Comparison of ENCODE assay signal across 10 cellular contexts in genomic region chr17:42423766-42424165, GRCh38. TPM values are rescaled to one million over a fixed set of nuclear protein-coding genes. Genes with fewer than 3 reads are reported as not detected.
DNase-seq lines count a peak whose midpoint lies in the region; ATAC-seq and TF ChIP-seq lines count a peak whose summit lies in the region.
"Had no signal": no experiment of that assay in that cellular context is flagged by ENCODE, and none has a peak within 500 bp of the region (broad histone marks: within the 10 kb centered on the region; RNA-seq: fewer than 3 reads in every experiment).

No MANE protein-coding gene starts in this region.

- peaks cover 35% of the 10 kb centered on the region for H3K27me3 ChIP-seq in HUES6 (ENCODE audit: control insufficient read depth, insufficient read depth, low read length)
- no peaks in the 10 kb centered on the region for H3K27me3 ChIP-seq in mammary epithelial cell (ENCODE audit: insufficient read depth, low read length)
- peaks cover 19% of the 10 kb centered on the region for H3K27me3 ChIP-seq in lower lobe of right lung (ENCODE audit: low read depth)
- H3K27me3 ChIP-seq in subcutaneous abdominal adipose tissue (ENCODE audit: control insufficient read depth in 5 of 5, insufficient read depth in 4 of 5, low read length in 5 of 5): peaks cover 0 to 5% (median 0%) of the 10 kb centered on the region in 5 donors

- TF ChIP-seq CTCF in mammary epithelial cell (conservative IDR thresholded peaks at IDR 0.05 in 1 of 2, IDR thresholded peaks at IDR 0.05 in 1 of 2; ENCODE audit: extremely low read depth in 1 of 2, insufficient read depth in 1 of 2, low read depth in 1 of 2, low read length in 2 of 2): no peak
- TF ChIP-seq CTCF in lower lobe of right lung (IDR thresholded peaks at IDR 0.05): no peak

- intact Hi-C loops in mammary epithelial cell (cut with micrococcal nuclease) (loop anchor here (1.0 to 5.0 kb wide), 3 partner anchors 14 to 456 kb away; partner anchors contain the start of gene CNP), lower lobe of right lung (cut with DNase I) (no loop called here)

- H3K36me3 ChIP-seq in HUES6 (ENCODE audit: control insufficient read depth, insufficient read depth, low read length): no peaks in the 10 kb centered on the region
- H3K36me3 ChIP-seq in mammary epithelial cell (ENCODE audit: insufficient read depth, low read length): peaks cover 1% of the 10 kb centered on the region
- H3K36me3 ChIP-seq in lower lobe of right lung: no peaks in the 10 kb centered on the region
- no peaks in the 10 kb centered on the region for H3K36me3 ChIP-seq in subcutaneous abdominal adipose tissue (ENCODE audit: control insufficient read depth in 5 of 5, insufficient read depth in 5 of 5, low read length in 5 of 5)

- H3K79me2 ChIP-seq in mammary epithelial cell (ENCODE audit: insufficient read depth, low read length): peaks cover 50% of the 10 kb centered on the region

- H3K4me2 ChIP-seq in mammary epithelial cell (ENCODE audit: insufficient read depth, low read depth, low read length): peak overlapping the region; percentile 54

- TSS peak; percentile 49 for BruUV-seq in mammary epithelial cell (replicated peaks; lab: Mats Ljungman, UMichigan)

- in situ Hi-C loops in mammary epithelial cell (cut with MboI; ENCODE audit: low sequenced_read_pairs in 2 of 2): no loop called here

- H3K4me1 Mint-ChIP-seq in natural killer cell treated with Interleukin-12 subunit alpha and Interleukin-12 subunit beta and Interleukin-15 and Interleukin-18, amount 100 ng/mL, for 72 hours (ENCODE audit: low read depth in 2 of 2): peaks cover 5 to 13% of the 10 kb centered on the region in 2 donors

- H3K27ac Mint-ChIP-seq in natural killer cell treated with Interleukin-12 subunit alpha and Interleukin-12 subunit beta and Interleukin-15 and Interleukin-18, amount 100 ng/mL, for 72 hours: no peak overlapping the region
- H3K27ac Mint-ChIP-seq: activated naive CD8-positive, alpha-beta T cell treated with anti-CD3 and anti-CD28 coated beads for 36 hours had no signal

- H2AFZ ChIP-seq in mammary epithelial cell (ENCODE audit: low read depth, low read length): peak overlapping the region; percentile 85

- dilution Hi-C loops in mammary epithelial cell (cut with HindIII; ENCODE audit: low sequenced_read_pairs): loop anchor here (5.0 kb wide), 2 partner anchors 86 to 99 kb away; no protein-coding TSS in a partner anchor

- DNase-seq in mammary epithelial cell (no peak), lower lobe of right lung (no peak), HuH-7.5 (ENCODE audit: low spot score) (no peak)
- no peak for DNase-seq in activated effector memory CD4-positive, alpha-beta T cell treated with Interleukin-2 at 50 U/mL for 16 hours
- no peak for DNase-seq in activated CD4-positive, alpha-beta T cell treated with anti-CD3 and anti-CD28 coated beads for 48 hours
- no peak for DNase-seq in natural killer cell treated with Interleukin-12 subunit alpha and Interleukin-12 subunit beta and Interleukin-15 and Interleukin-18, amount 100 ng/mL, for 72 hours (ENCODE audit: low spot score)

- CTCF ChIA-PET in mammary epithelial cell (lab: Charles Lee; ENCODE audit: low non-redundant PET): interaction anchor here (0.6 kb wide), 1 partner anchor 17 kb away, joined by 3 read pairs; no protein-coding TSS in a partner anchor

- 100% methylated on average over 5 of the region's 11 CpGs for WGBS in mammary epithelial cell (ENCODE audit: low coverage, missing lambda C conversion rate)

- H3K36me3 Mint-ChIP-seq in natural killer cell treated with Interleukin-12 subunit alpha and Interleukin-12 subunit beta and Interleukin-15 and Interleukin-18, amount 100 ng/mL, for 72 hours: no peaks in the 10 kb centered on the region
- H3K36me3 Mint-ChIP-seq: activated naive CD8-positive, alpha-beta T cell treated with anti-CD3 and anti-CD28 coated beads for 36 hours had no signal

- H3K9me3 ChIP-seq in HUES6 (ENCODE audit: control insufficient read depth, insufficient read depth, low read depth, low read length) (no peaks in the 10 kb centered on the region), mammary epithelial cell (replicated peaks; ENCODE audit: insufficient read depth, low read length) (no peaks in the 10 kb centered on the region), lower lobe of right lung (no peaks in the 10 kb centered on the region), subcutaneous abdominal adipose tissue (ENCODE audit: control insufficient read depth in 5 of 5, low read length in 5 of 5) (no peaks in the 10 kb centered on the region)

- no peaks in the 10 kb centered on the region for H4K20me1 ChIP-seq in mammary epithelial cell (ENCODE audit: insufficient read depth, low read length)

- H3K27me3 Mint-ChIP-seq in natural killer cell treated with Interleukin-12 subunit alpha and Interleukin-12 subunit beta and Interleukin-15 and Interleukin-18, amount 100 ng/mL, for 72 hours: peaks cover 35 to 39% of the 10 kb centered on the region in 2 donors

- H3K4me3 ChIP-seq in HUES6 (ENCODE audit: low read depth, low read length) (peak overlapping the region; percentile 94), mammary epithelial cell (replicated peaks in 1 of 3; ENCODE audit: insufficient read depth in 1 of 3, low read depth in 2 of 3, low read length in 3 of 3) (peak overlapping the region; percentile 76 to 92 (median 90)), lower lobe of right lung (peak overlapping the region; percentile 94), subcutaneous abdominal adipose tissue (ENCODE audit: low read depth in 1 of 5, low read length in 5 of 5) (peak overlapping the region in 4 of 5 donors; percentile 55 to 100 (median 98))

- H3K9ac ChIP-seq in HUES6 (ENCODE audit: low read length) (no peak overlapping the region), mammary epithelial cell (ENCODE audit: insufficient read depth, low read length) (peak overlapping the region; percentile 60), subcutaneous abdominal adipose tissue (ENCODE audit: low read length in 5 of 5) (peak overlapping the region in 3 of 5 donors; percentile 51 to 70 (median 56))

- ATAC-seq in lower lobe of right lung: no peak
- ATAC-seq in natural killer cell treated with Interleukin-12 subunit alpha and Interleukin-12 subunit beta and Interleukin-15 and Interleukin-18, amount 100 ng/mL, for 72 hours: no peak

- peaks cover 32% of the 10 kb centered on the region for H3K4me1 ChIP-seq in HUES6 (ENCODE audit: control insufficient read depth, insufficient read depth, low read length)
- H3K4me1 ChIP-seq in mammary epithelial cell (ENCODE audit: insufficient read depth, low read length): peaks cover 26% of the 10 kb centered on the region
- peaks cover 46% of the 10 kb centered on the region for H3K4me1 ChIP-seq in lower lobe of right lung
- H3K4me1 ChIP-seq in subcutaneous abdominal adipose tissue (ENCODE audit: control insufficient read depth in 5 of 5, insufficient read depth in 5 of 5, low read length in 5 of 5): peaks cover 20 to 68% (median 63%) of the 10 kb centered on the region in 5 donors

- no peaks in the 10 kb centered on the region for H3K9me3 Mint-ChIP-seq in natural killer cell treated with Interleukin-12 subunit alpha and Interleukin-12 subunit beta and Interleukin-15 and Interleukin-18, amount 100 ng/mL, for 72 hours
- H3K9me3 Mint-ChIP-seq: activated naive CD8-positive, alpha-beta T cell treated with anti-CD3 and anti-CD28 coated beads for 36 hours had no signal

- H3K4me3 Mint-ChIP-seq in natural killer cell treated with Interleukin-12 subunit alpha and Interleukin-12 subunit beta and Interleukin-15 and Interleukin-18, amount 100 ng/mL, for 72 hours: no peak overlapping the region

- 0 out of 2 replicates have a peak overlapping the region, but pooled peaks have one; percentile 68 for H3K27ac ChIP-seq in HUES6 (ENCODE audit: low read depth, low read length)
- peak overlapping the region; percentile 62 for H3K27ac ChIP-seq in mammary epithelial cell (ENCODE audit: insufficient read depth, low read depth, low read length)
- peak overlapping the region; percentile 94 for H3K27ac ChIP-seq in lower lobe of right lung
- H3K27ac ChIP-seq in subcutaneous abdominal adipose tissue (ENCODE audit: low read depth, low read length): peak overlapping the region; percentile 99
- H3K27ac ChIP-seq: VCaP had no signal

RNA-seq across cellular contexts. Expression of gene CAVIN1, which starts 0.7 kb away (rescaled TPM):
- 100 to 1,000 TPM; 354 to 592 TPM for total RNA-seq in mammary epithelial cell
- polyA plus RNA-seq in mammary epithelial cell: 249 TPM
- polyA minus RNA-seq in mammary epithelial cell: 304 TPM
- 269 TPM for total RNA-seq in lower lobe of right lung
- under 1 TPM in 1 of 2 donors, not detected in 1; 0.17 TPM for total RNA-seq in natural killer cell treated with Interleukin-12 subunit alpha and Interleukin-12 subunit beta and Interleukin-15 and Interleukin-18, amount 100 ng/mL, for 72 hours

RNA-seq across cellular contexts. Expression of gene ATP6V0A1, which starts 34.9 kb away (rescaled TPM):
- total RNA-seq in mammary epithelial cell (100 to 1,000 TPM in 1 of 2 donors, 10 to 100 TPM in 1; 57.0 to 102 TPM), lower lobe of right lung (107 TPM)
- 31.5 TPM for polyA plus RNA-seq in mammary epithelial cell
- 149 TPM for polyA minus RNA-seq in mammary epithelial cell
- total RNA-seq in natural killer cell treated with Interleukin-12 subunit alpha and Interleukin-12 subunit beta and Interleukin-15 and Interleukin-18, amount 100 ng/mL, for 72 hours: 10 to 100 TPM in 1 of 2 donors, 1 to 10 TPM in 1; 6.7 to 13.9 TPM

RNA-seq across cellular contexts. Expression of gene STAT3, which starts 35.5 kb away (rescaled TPM):
- total RNA-seq in mammary epithelial cell (100 to 1,000 TPM in 1 of 2 donors, 10 to 100 TPM in 1; 94.3 to 191 TPM), lower lobe of right lung (278 TPM)
- polyA plus RNA-seq in mammary epithelial cell: 51.3 TPM
- 115 TPM for polyA minus RNA-seq in mammary epithelial cell
- 100 to 1,000 TPM; 171 to 344 TPM for total RNA-seq in natural killer cell treated with Interleukin-12 subunit alpha and Interleukin-12 subunit beta and Interleukin-15 and Interleukin-18, amount 100 ng/mL, for 72 hours

Comparison
In these comparisons a context has a peak if more than half of its experiments do, and no peak if none do; other contexts are left out.
1. RNA of gene CAVIN1, which starts 0.7 kb away (total RNA-seq): 354 to 592 TPM in mammary epithelial cell and 269 TPM in lower lobe of right lung (single experiment); 0.17 TPM in natural killer cell treated with Interleukin-12 subunit alpha and Interleukin-12 subunit beta and Interleukin-15 and Interleukin-18, amount 100 ng/mL, for 72 hours; every median in the first group is over 100 times any median in the second.
2. Peak in every context shown above with its lines, with median percentiles within 50 percentile points of each other: H3K27ac ChIP-seq and H3K4me3 ChIP-seq.